Comparison of ENCODE assay signal across 24 cellular contexts in the genomic region with DNA sequence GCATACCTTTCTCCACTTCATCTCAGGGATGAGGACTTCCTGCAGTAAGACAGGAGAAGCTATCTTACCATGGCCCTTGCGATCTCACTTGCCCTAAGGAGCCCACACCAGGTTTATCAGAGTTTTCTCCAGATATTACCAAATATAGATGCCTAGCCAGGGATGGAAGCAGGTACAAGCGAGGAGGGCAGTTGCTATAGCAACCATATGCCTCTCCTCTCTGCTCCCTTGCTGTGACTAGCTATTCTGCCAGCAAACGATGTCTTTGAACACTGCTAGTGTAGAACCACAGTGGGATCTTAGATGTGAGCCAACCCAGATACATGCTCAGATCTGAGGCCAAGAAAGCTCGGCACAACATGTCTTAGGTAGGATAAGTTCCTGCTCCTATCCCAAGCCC. TPM values are rescaled to one million over a fixed set of nuclear protein-coding genes. Genes with fewer than 3 reads are reported as not detected.
DNase-seq lines count a peak whose midpoint lies in the region; ATAC-seq and TF ChIP-seq lines count a peak whose summit lies in the region.
"Had no signal": no experiment of that assay in that cellular context is flagged by ENCODE, and none has a peak within 500 bp of the region (broad histone marks: within the 10 kb centered on the region; RNA-seq: fewer than 3 reads in every experiment).

No MANE protein-coding gene starts in this region.

- intact Hi-C loops in breast epithelium (cut with DNase I; ENCODE audit: low total_unique reads) (no loop called here), MCF 10A (cut with micrococcal nuclease) (no loop called here), natural killer cell (cut with micrococcal nuclease) (no loop called here)

- POLR2A ChIA-PET in MCF 10A (lab: Yijun Ruan, JAX): interaction anchor here (1.5 kb wide), 1 partner anchor 68 kb away, joined by 5 read pairs; a partner anchor contains a TSS

- no peak for TF ChIP-seq POLR2A in breast epithelium (IDR thresholded peaks at IDR 0.05)

- TF ChIP-seq CTCF in breast epithelium (IDR thresholded peaks at IDR 0.05) (no peak), MCF 10A (IDR thresholded peaks at IDR 0.05; ENCODE audit: unreplicated experiment) (no peak), natural killer cell (IDR thresholded peaks at IDR 0.05) (no peak)

- H3K36me3 ChIP-seq in breast epithelium: no peaks in the 10 kb centered on the region
- H3K36me3 ChIP-seq: SJCRH30 had no signal

- H3K4me3 Mint-ChIP-seq in MCF 10A (ENCODE audit: unreplicated experiment): no peak overlapping the region
- H3K4me3 Mint-ChIP-seq in natural killer cell: no peak overlapping the region
- H3K4me3 Mint-ChIP-seq: CD8-positive, alpha-beta memory T cell had no signal

- H3K27ac Mint-ChIP-seq in MCF 10A (ENCODE audit: low read depth, unreplicated experiment): no peak overlapping the region
- H3K27ac Mint-ChIP-seq in natural killer cell: no peak overlapping the region

- peaks cover 0 to 4% of the 10 kb centered on the region in 2 donors for H3K4me1 ChIP-seq in breast epithelium

- no peak for DNase-seq in breast epithelium (ENCODE audit: low spot score in 2 of 2)
- DNase-seq in MCF 10A (ENCODE audit: unreplicated experiment): no peak
- DNase-seq in caudate nucleus (lab: John Stamatoyannopoulos, UW): peak in 23 of 61 donors; percentile 13 to 85 (median 32)
- DNase-seq in midbrain (lab: John Stamatoyannopoulos, UW): peak; percentile 69
- peak; percentile 46 for DNase-seq in superior temporal gyrus (ENCODE audit: extremely low spot score)
- DNase-seq in NCI-H526 (lab: John Stamatoyannopoulos, UW): no peak
- DNase-seq in natural killer cell: no peak
- DNase-seq: 8988T; Calu3; CD8-positive, alpha-beta memory T cell; DMS153; GOT3; HCEC 1CT; MM.1S; NCI-H1048; NCI-H1436; NCI-H187 treated with DMSO at 0.1 percent for 48 hours; NCI-H226; NCI-H510A treated with DMSO at 0.1 percent for 48 hours; OCI-M1; SJCRH30 had no signal

- BruUV-seq in MCF 10A (replicated peaks; lab: Mats Ljungman, UMichigan): no TSS peak

- H3K4me1 Mint-ChIP-seq in MCF 10A (ENCODE audit: insufficient read depth, unreplicated experiment): peaks cover 15% of the 10 kb centered on the region
- peaks cover 0 to 4% of the 10 kb centered on the region in 2 donors for H3K4me1 Mint-ChIP-seq in natural killer cell

- H3K4me3 ChIP-seq in breast epithelium: no peak overlapping the region
- H3K4me3 ChIP-seq: SJCRH30 had no signal

- H3K9me3 Mint-ChIP-seq in MCF 10A (ENCODE audit: unreplicated experiment) (no peaks in the 10 kb centered on the region), natural killer cell (no peaks in the 10 kb centered on the region)
- H3K9me3 Mint-ChIP-seq: CD8-positive, alpha-beta memory T cell had no signal

- H3K36me3 Mint-ChIP-seq in MCF 10A (ENCODE audit: insufficient read depth, unreplicated experiment): peaks cover 6% of the 10 kb centered on the region
- no peaks in the 10 kb centered on the region for H3K36me3 Mint-ChIP-seq in natural killer cell
- H3K36me3 Mint-ChIP-seq: CD8-positive, alpha-beta memory T cell had no signal

- no peaks in the 10 kb centered on the region for H3K27me3 ChIP-seq in breast epithelium
- H3K27me3 ChIP-seq: SJCRH30 had no signal

- no peak for ATAC-seq in HG03520 (IDR thresholded peaks at IDR 0.05; ENCODE audit: unreplicated experiment)
- no peak for ATAC-seq in natural killer cell

- CTCF ChIA-PET in MCF 10A (lab: Yijun Ruan, JAX): no interaction called here

- H3K27ac ChIP-seq in breast epithelium: peak overlapping the region; percentile 8 to 19
- H3K27ac ChIP-seq in caudate nucleus (ENCODE audit: low read depth, low read length): peak overlapping the region; percentile 77
- H3K27ac ChIP-seq: C4-2B, SJCRH30 had no signal

- H3K27me3 Mint-ChIP-seq in MCF 10A (ENCODE audit: insufficient read depth, unreplicated experiment): no peaks in the 10 kb centered on the region
- no peaks in the 10 kb centered on the region for H3K27me3 Mint-ChIP-seq in natural killer cell (ENCODE audit: low read depth in 2 of 2)

- no peaks in the 10 kb centered on the region for H3K9me3 ChIP-seq in breast epithelium
- H3K9me3 ChIP-seq: SJCRH30 had no signal

RNA-seq across cellular contexts. Expression of a gene that starts 33.9 kb away (rescaled TPM):
- total RNA-seq in breast epithelium (10 to 100 TPM in 2 of 3 donors, under 1 TPM in 1; 0.16 to 52.5 (median 18.7) TPM), MCF 10A (2022) (0.42 and 0.93 TPM in 2 replicates), natural killer cell (not detected)
- total RNA-seq: CD8-positive, alpha-beta memory T cell; LHCN-M2; SJCRH30 had no signal

RNA-seq across cellular contexts. Expression of a gene that starts 45.5 kb away (rescaled TPM):
- total RNA-seq in breast epithelium: 1 to 10 TPM; 1.6 to 4.4 (median 2.0) TPM
- total RNA-seq in MCF 10A (2022): 3.8 and 5.0 TPM in 2 replicates
- under 1 TPM; 0.27 to 0.45 (median 0.28) TPM for total RNA-seq in natural killer cell

RNA-seq across cellular contexts. Expression of a gene that starts 45.8 kb away (rescaled TPM):
- total RNA-seq in breast epithelium (100 to 1,000 TPM in 1 of 3 donors, 10 to 100 TPM in 2; 64.2 to 128 (median 86.5) TPM), MCF 10A (2022) (29.7 and 40.8 TPM in 2 replicates), natural killer cell (10 to 100 TPM; 36.3 to 40.4 (median 37.3) TPM)

Comparison
In these comparisons a context has a peak if more than half of its experiments do, and no peak if none do; other contexts are left out.
1. DNase-seq: peak in midbrain (single experiment) and superior temporal gyrus (single experiment); none in breast epithelium (0 of 2), MCF 10A (single experiment), NCI-H526 (0 of 2) and natural killer cell (single experiment).